In genomic region chr16:14527411-14528044, GRCh38 we compare ENCODE assay signal across 1 cellular context.
A peak's percentile ranks its signal among the peaks of the same experiment; 100 is the strongest.
TF ChIP-seq lines count a peak whose summit lies in the region.

No MANE protein-coding gene starts in this region.

TF ChIP-seq in K562, 482 proteins besides CTCF, POLR2A, EP300 and RAD21 (continued from another document and continues in another):
- TF ChIP-seq CUX1 (CRISPR knock-in tag; IDR thresholded peaks at IDR 0.05) (peak; percentile 87), ZNF384 (IDR thresholded peaks at IDR 0.05; ENCODE audit: low read depth, low read length) (0 out of 2 replicates have a peak, but pooled peaks have one; percentile 35), TAF9B (IDR thresholded peaks at IDR 0.05; ENCODE audit: partially characterized antibody) (peak; percentile 22), EP400 (IDR thresholded peaks at IDR 0.05) (peak; percentile 57), ZNF592 (IDR thresholded peaks at IDR 0.05) (peak; percentile 89), MAFG (tag; conservative IDR thresholded peaks at IDR 0.05) (peak; percentile 98), MAFK (IDR thresholded peaks at IDR 0.05; ENCODE audit: low read length) (peak; percentile 93), SMARCA4 (IDR thresholded peaks at IDR 0.05) (peak; percentile 67; the same call in 1 of the 2 replicates), DPF2 (IDR thresholded peaks at IDR 0.05) (peak; percentile 63), C11orf30 (IDR thresholded peaks at IDR 0.05; ENCODE audit: low read depth) (peak; percentile 96), CBFA2T3 (IDR thresholded peaks at IDR 0.05) (0 out of 2 replicates have a peak, but pooled peaks have one; percentile 10), PPARD (CRISPR knock-in tag; IDR thresholded peaks at IDR 0.05) (no peak), CEBPG (CRISPR knock-in tag; IDR thresholded peaks at IDR 0.05) (no peak), CEBPG (tag; conservative IDR thresholded peaks at IDR 0.05 in 1 of 2, IDR thresholded peaks at IDR 0.05 in 1 of 2) (peak in 1 of 2 experiments; percentile 24; a peak in 1 of 4 replicates), NFE2 (IDR thresholded peaks at IDR 0.05; ENCODE audit: low read depth) (peak; percentile 92), JUND (IDR thresholded peaks at IDR 0.05; ENCODE audit: borderline replicate concordance, low read depth, low read length) (no peak), JUND (tag; IDR thresholded peaks at IDR 0.05; ENCODE audit: borderline replicate concordance, low read depth, low read length) (peak; percentile 41; the same call in 1 of the 3 replicates), TRIM24 (IDR thresholded peaks at IDR 0.05) (peak in 1 of 2 experiments; percentile 41; a peak in 1 of 4 replicates), MAFF (IDR thresholded peaks at IDR 0.05; ENCODE audit: low read length) (peak; percentile 95), SMARCE1 (IDR thresholded peaks at IDR 0.05) (peak; percentile 31; the same call in 1 of the 2 replicates), SMARCC2 (IDR thresholded peaks at IDR 0.05; ENCODE audit: low read depth) (peak; percentile 74), KDM1A (IDR thresholded peaks at IDR 0.05) (no peak), FOSL1 (tag; conservative IDR thresholded peaks at IDR 0.05) (0 out of 2 replicates have a peak, but pooled peaks have one; percentile 42), CREB3L1 (IDR thresholded peaks at IDR 0.05; ENCODE audit: borderline replicate concordance, low read depth) (peak; percentile 14; the same call in 1 of the 2 replicates), MNT (conservative IDR thresholded peaks at IDR 0.05) (peak; percentile 50 to 64; a peak in 2 of 4 replicates), BACH1 (tag; IDR thresholded peaks at IDR 0.05) (peak; percentile 98), ZBTB2 (IDR thresholded peaks at IDR 0.05) (no peak), HDAC8 (tag; IDR thresholded peaks at IDR 0.05) (no peak), NFE2L1 (tag; IDR thresholded peaks at IDR 0.05; ENCODE audit: borderline replicate concordance, low read depth) (peak; percentile 95), SREBF2 (CRISPR knock-in tag; IDR thresholded peaks at IDR 0.05) (no peak), CREB1 (IDR thresholded peaks at IDR 0.05) (peak; percentile 37; the same call in 1 of the 2 replicates), CREB1 (CRISPR knock-in tag; IDR thresholded peaks at IDR 0.05) (no peak), DLX4 (CRISPR knock-in tag; IDR thresholded peaks at IDR 0.05) (no peak), SAFB (IDR thresholded peaks at IDR 0.05; ENCODE audit: borderline replicate concordance, low read depth, low read length) (no peak), CSDE1 (IDR thresholded peaks at IDR 0.05) (0 out of 4 replicates have a peak, but pooled peaks of 1 of the 2 experiments have one; percentile 32), ARID1B (IDR thresholded peaks at IDR 0.05) (peak; percentile 56), CBX3 (IDR thresholded peaks at IDR 0.05; ENCODE audit: borderline replicate concordance in 1 of 2, low read length in 2 of 2) (no peak)
